In genomic region chr12:88579572-88579940, GRCh38 we compare ENCODE assay signal across 8 cellular contexts. TPM values are rescaled to one million over a fixed set of nuclear protein-coding genes. Genes with fewer than 3 reads are reported as not detected.
A peak's percentile ranks its signal among the peaks of the same experiment; 100 is the strongest.
DNase-seq lines count a peak whose midpoint lies in the region; ATAC-seq and TF ChIP-seq lines count a peak whose summit lies in the region.

No MANE protein-coding gene starts in this region.

- CTCF ChIA-PET in naive thymus-derived CD4-positive, alpha-beta T cell (lab: Charles Lee) = no interaction called here

- H3K4me1 Mint-ChIP-seq in glutamatergic neuron (ENCODE audit: low read depth, unreplicated experiment) = no peaks in the 10 kb centered on the region
- H3K4me1 Mint-ChIP-seq in naive thymus-derived CD4-positive, alpha-beta T cell = peaks cover 4 to 11% (median 5%) of the 10 kb centered on the region in 7 donors

- POLR2A ChIA-PET in naive thymus-derived CD4-positive, alpha-beta T cell (lab: Charles Lee) = no interaction called here

- peak; percentile 69 for ATAC-seq in Right ventricle myocardium inferior
- ATAC-seq in GM21367 (IDR thresholded peaks at IDR 0.05; ENCODE audit: unreplicated experiment) = no peak
- no peak for ATAC-seq in naive thymus-derived CD4-positive, alpha-beta T cell

- H3K27ac ChIP-seq in naive thymus-derived CD4-positive, alpha-beta T cell (ENCODE audit: low read depth, low read length) = no peak overlapping the region

- no peaks in the 10 kb centered on the region for H3K36me3 ChIP-seq in naive thymus-derived CD4-positive, alpha-beta T cell (ENCODE audit: control insufficient read depth in 2 of 3, insufficient read depth in 3 of 3, low read length in 3 of 3)

- no peak for TF ChIP-seq CTCF in WI38 (IDR thresholded peaks at IDR 0.05; ENCODE audit: low read depth, low read length)
- no peak for TF ChIP-seq CTCF in glutamatergic neuron (IDR thresholded peaks at IDR 0.05; ENCODE audit: partially characterized antibody, unreplicated experiment)

- no peaks in the 10 kb centered on the region for H3K9me3 Mint-ChIP-seq in glutamatergic neuron (ENCODE audit: unreplicated experiment)
- peaks cover 0 to 9% (median 0%) of the 10 kb centered on the region in 11 donors for H3K9me3 Mint-ChIP-seq in naive thymus-derived CD4-positive, alpha-beta T cell

- H3K4me3 ChIP-seq in WI38 (ENCODE audit: low read depth, low read length) = peak overlapping the region; percentile 76
- H3K4me3 ChIP-seq in naive thymus-derived CD4-positive, alpha-beta T cell (ENCODE audit: low read length) = no peak overlapping the region

- H3K27me3 Mint-ChIP-seq in glutamatergic neuron (ENCODE audit: unreplicated experiment) = peaks cover 5% of the 10 kb centered on the region
- peaks cover 30 to 60% (median 41%) of the 10 kb centered on the region in 5 donors for H3K27me3 Mint-ChIP-seq in naive thymus-derived CD4-positive, alpha-beta T cell

- H3K4me3 Mint-ChIP-seq in glutamatergic neuron (ENCODE audit: unreplicated experiment) = peak overlapping the region; percentile 92
- peak overlapping the region in 4 of 10 donors; percentile 44 to 71 (median 52) for H3K4me3 Mint-ChIP-seq in naive thymus-derived CD4-positive, alpha-beta T cell

- H3K36me3 Mint-ChIP-seq in glutamatergic neuron (ENCODE audit: unreplicated experiment) = no peaks in the 10 kb centered on the region
- H3K36me3 Mint-ChIP-seq in naive thymus-derived CD4-positive, alpha-beta T cell = no peaks in the 10 kb centered on the region

- H3K9me3 ChIP-seq in naive thymus-derived CD4-positive, alpha-beta T cell (ENCODE audit: control insufficient read depth in 2 of 3, low read length in 3 of 3) = no peaks in the 10 kb centered on the region

- no peaks in the 10 kb centered on the region for H3K4me1 ChIP-seq in naive thymus-derived CD4-positive, alpha-beta T cell (ENCODE audit: control insufficient read depth in 2 of 2, insufficient read depth in 2 of 2, low read length in 2 of 2)

- intact Hi-C loops in Right ventricle myocardium inferior (cut with DNase I) (loop anchor here (5.0 kb wide), 2 partner anchors 318 to 413 kb away; no protein-coding TSS in a partner anchor), cardiac septum (cut with DNase I) (loop anchor here (5.0 kb wide), 1 partner anchor 413 kb away; no protein-coding TSS in a partner anchor), posterior vena cava (cut with DNase I) (no loop called here)
- intact Hi-C loops in naive thymus-derived CD4-positive, alpha-beta T cell (cut with micrococcal nuclease) = no loop called here

- H3K27ac Mint-ChIP-seq in glutamatergic neuron (ENCODE audit: unreplicated experiment) = no peak overlapping the region
- no peak overlapping the region for H3K27ac Mint-ChIP-seq in naive thymus-derived CD4-positive, alpha-beta T cell

- peaks cover 0 to 5% of the 10 kb centered on the region in 2 donors for H3K27me3 ChIP-seq in naive thymus-derived CD4-positive, alpha-beta T cell (ENCODE audit: control insufficient read depth in 2 of 2, insufficient read depth in 2 of 2, low read length in 2 of 2)

- DNase-seq in Right ventricle myocardium inferior (ENCODE audit: missing footprints) (peak; percentile 62), cardiac septum (ENCODE audit: low spot score) (no peak), glutamatergic neuron (peak; percentile 31), posterior vena cava (ENCODE audit: low spot score) (peak; percentile 82), G401 (ENCODE audit: low spot score) (no peak)
- DNase-seq in naive thymus-derived CD4-positive, alpha-beta T cell = no peak

- in situ Hi-C loops in G401 (cut with HindIII; ENCODE audit: low sequenced_read_pairs) = no loop called here

RNA-seq across cellular contexts. Expression of gene KITLG, which starts 0.7 kb away (rescaled TPM):
- 11.1 TPM for total RNA-seq in Right ventricle myocardium inferior
- 9.0 TPM for total RNA-seq in cardiac septum
- total RNA-seq in glutamatergic neuron (ENCODE audit: unreplicated experiment) = 0.61 TPM
- total RNA-seq in posterior vena cava = 10 to 100 TPM; 11.8 to 15.1 TPM
- total RNA-seq in naive thymus-derived CD4-positive, alpha-beta T cell = under 1 TPM in 2 of 5 experiments, not detected in 3; 0.05 to 0.24 TPM
- polyA plus RNA-seq in naive thymus-derived CD4-positive, alpha-beta T cell = not detected
- 0.07 TPM in 1 of 2 replicates, not detected in the other for total RNA-seq in G401 (2014; rRNA removed; shearing (Covaris generic))

Comparison
In these comparisons a context has a peak if more than half of its experiments do, and no peak if none do; other contexts are left out.
1. DNase-seq: peak in Right ventricle myocardium inferior (single experiment), glutamatergic neuron (single experiment) and posterior vena cava (single experiment); none in cardiac septum (single experiment), naive thymus-derived CD4-positive, alpha-beta T cell (0 of 9) and G401 (single experiment).
2. intact Hi-C loops: an anchor here in Right ventricle myocardium inferior (5.0 kb wide) and cardiac septum (5.0 kb wide); none called in posterior vena cava and naive thymus-derived CD4-positive, alpha-beta T cell.